ENCODE assay signal across 9 cellular contexts in the genomic region with DNA sequence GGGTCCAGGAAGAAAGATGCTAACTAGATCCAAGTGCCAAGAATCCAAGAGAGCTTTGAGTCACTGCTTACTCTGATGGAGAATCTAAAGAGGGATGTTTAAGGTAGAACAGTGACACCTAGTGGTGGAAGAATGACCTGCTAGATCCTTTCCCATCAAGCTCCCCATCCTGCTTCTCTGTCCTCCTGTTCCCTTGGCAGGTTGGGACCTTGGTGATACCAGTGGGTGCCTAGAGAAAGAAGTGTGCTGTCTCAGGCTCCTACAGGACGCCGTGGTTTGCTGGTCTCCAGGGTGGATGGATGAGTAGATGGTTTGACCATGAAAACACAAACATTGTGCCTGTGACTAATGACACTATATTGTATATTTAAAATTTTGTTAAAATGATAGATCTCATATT.
DNase-seq lines count a peak whose midpoint lies in the region; ATAC-seq and TF ChIP-seq lines count a peak whose summit lies in the region.
"Had no signal": no experiment of that assay in that cellular context is flagged by ENCODE, and none has a peak within 500 bp of the region (broad histone marks: within the 10 kb centered on the region; RNA-seq: fewer than 3 reads in every experiment).

No MANE protein-coding gene starts in this region.

- TF ChIP-seq CTCF in GM12875 (IDR thresholded peaks at IDR 0.05; ENCODE audit: borderline replicate concordance, insufficient read depth, low read depth, low read length) (peak; percentile 65), RWPE2 (IDR thresholded peaks at IDR 0.05; ENCODE audit: poor library complexity, severe bottlenecking) (peak; percentile 71), colonic mucosa (IDR thresholded peaks at IDR 0.05) (peak; percentile 75), thoracic aorta (IDR thresholded peaks at IDR 0.05) (peak; percentile 82)

- H3K36me3 ChIP-seq in RWPE2 (ENCODE audit: low read depth) (no peaks in the 10 kb centered on the region), colonic mucosa (no peaks in the 10 kb centered on the region), thoracic aorta (no peaks in the 10 kb centered on the region)

- intact Hi-C loops in colonic mucosa (cut with DNase I): loop anchor here (1.0 to 10.0 kb wide), 2 partner anchors 69 to 487 kb away; no protein-coding TSS in a partner anchor

- ATAC-seq in HG02642 (IDR thresholded peaks at IDR 0.05; ENCODE audit: poor library complexity, unreplicated experiment) (peak; percentile 82), RWPE2 (ENCODE audit: low read depth) (peak; percentile 59; the same call in 2 of the 3 replicates), thoracic aorta (ENCODE audit: insufficient number of reproducible peaks, low FRiP score, low read depth) (peak; percentile 57)
- ATAC-seq: T-cell had no signal

- H3K27me3 ChIP-seq in RWPE2 (ENCODE audit: insufficient read depth, poor library complexity, severe bottlenecking): no peaks in the 10 kb centered on the region
- H3K27me3 ChIP-seq in colonic mucosa: no peaks in the 10 kb centered on the region
- no peaks in the 10 kb centered on the region for H3K27me3 ChIP-seq in thoracic aorta (replicated peaks; ENCODE audit: insufficient read depth)

- no peak overlapping the region for H3K9ac ChIP-seq in colonic mucosa (ENCODE audit: low read depth in 2 of 2, low read length in 2 of 2)

- peak; percentile 45 to 58 for DNase-seq in AML-193 (lab: John Stamatoyannopoulos, UW)
- DNase-seq in MV-4-11 (lab: John Stamatoyannopoulos, UW): peak; percentile 51
- DNase-seq in RWPE2 (ENCODE audit: low spot score): no peak
- DNase-seq in colonic mucosa: peak; percentile 57
- DNase-seq in left kidney (ENCODE audit: low read depth, low spot score): peak; percentile 84
- peak; percentile 24 for DNase-seq in thoracic aorta (ENCODE audit: low spot score)

- no peaks in the 10 kb centered on the region for H3K9me3 ChIP-seq in RWPE2 (ENCODE audit: severe bottlenecking)
- H3K9me3 ChIP-seq in colonic mucosa: no peaks in the 10 kb centered on the region
- H3K9me3 ChIP-seq in thoracic aorta: no peaks in the 10 kb centered on the region

- H3K4me3 ChIP-seq in GM12875 (ENCODE audit: low read depth, low read length): no peak overlapping the region
- no peak overlapping the region for H3K4me3 ChIP-seq in RWPE2 (ENCODE audit: severe bottlenecking)
- H3K4me3 ChIP-seq in colonic mucosa: no peak overlapping the region
- H3K4me3 ChIP-seq in thoracic aorta: no peak overlapping the region

- H3K27ac ChIP-seq in RWPE2 (ENCODE audit: poor library complexity, severe bottlenecking) (no peak overlapping the region), colonic mucosa (no peak overlapping the region), thoracic aorta (no peak overlapping the region)

- H3K4me1 ChIP-seq in RWPE2 (ENCODE audit: insufficient read depth, poor library complexity, severe bottlenecking): peaks cover 16% of the 10 kb centered on the region
- H3K4me1 ChIP-seq in colonic mucosa: no peaks in the 10 kb centered on the region
- peaks cover 6 to 22% of the 10 kb centered on the region in 2 donors for H3K4me1 ChIP-seq in thoracic aorta (ENCODE audit: control insufficient read depth in 1 of 2, low read depth in 2 of 2)
